Comparison of ENCODE assay signal across 25 cellular contexts in genomic region chr7:55272328-55272727, GRCh38.
"Had no signal": no experiment of that assay in that cellular context is flagged by ENCODE, and none has a peak within 500 bp of the region (broad histone marks: within the 10 kb centered on the region; RNA-seq: fewer than 3 reads in every experiment).

No MANE protein-coding gene starts in this region.

- H3K4me1 ChIP-seq: gastroesophageal sphincter, parathyroid adenoma, psoas muscle, sigmoid colon, suprapubic skin, tibial artery, upper lobe of right lung had no signal

- H3K4me3 ChIP-seq: gastroesophageal sphincter, psoas muscle, sigmoid colon, suprapubic skin, tibial artery, upper lobe of right lung had no signal

- H3K27me3 ChIP-seq: sigmoid colon, suprapubic skin, upper lobe of right lung had no signal

- DNase-seq: activated CD4-positive, alpha-beta memory T cell treated with anti-CD3 and anti-CD28 coated beads, Interleukin-2, amount 10 ng/mL, durations not matched to agents 7 days and 5 days; activated CD4-positive, alpha-beta T cell treated with anti-CD3 and anti-CD28 coated beads, Interleukin-2, amount 10 ng/mL, durations not matched to agents 24 days and 14 days; activated CD4-positive, CD25-positive, alpha-beta regulatory T cell treated with anti-CD3 and anti-CD28 coated beads, Interleukin-2, amount 50 U/mL, for 72 hours; activated CD8-positive, alpha-beta memory T cell treated with anti-CD3 and anti-CD28 coated beads, Interleukin-2, amount 50 U/mL, for 48 hours; activated gamma-delta T cell treated with Interleukin-2 at 50 U/mL for 16 hours; activated naive CD4-positive, alpha-beta T cell treated with anti-CD3 and anti-CD28 coated beads, Interleukin-2, amount 50 U/mL, for 16 hours; activated T-cell treated with anti-CD3 and anti-CD28 coated beads, Interleukin-2, amount 50 U/mL, for 24 hours; amniotic stem cell; hippocampal formation; immature natural killer cell; kidney; naive thymus-derived CD8-positive, alpha-beta T cell; occipital lobe; psoas muscle; sigmoid colon; small intestine; stimulated activated CD4-positive, alpha-beta T cell treated with anti-CD3 and anti-CD28 coated beads, Interleukin-1b, Interleukin-23, amount 100 ng/mL, for 48 hours; stimulated activated naive CD4-positive, alpha-beta T cell; T1000; tibial artery; upper lobe of right lung had no signal

- H3K27ac ChIP-seq: gastroesophageal sphincter, parathyroid adenoma, psoas muscle, sigmoid colon, suprapubic skin, tibial artery, upper lobe of right lung had no signal

- ATAC-seq: activated T-helper 17 cell treated with anti-CD3 and anti-CD28 coated beads, Interleukin-2, amount 50 U/mL, for 72 hours; gastroesophageal sphincter; naive thymus-derived CD8-positive, alpha-beta T cell; psoas muscle; upper lobe of right lung had no signal

- H3K36me3 ChIP-seq: gastroesophageal sphincter, sigmoid colon, suprapubic skin, tibial artery, upper lobe of right lung had no signal

- H3K9me3 ChIP-seq: gastroesophageal sphincter, psoas muscle, sigmoid colon, suprapubic skin, tibial artery, upper lobe of right lung had no signal
